In genomic region chr3:48983096-48983495, GRCh38 we compare ENCODE assay signal across 1 cellular context.
TF ChIP-seq lines count a peak whose summit lies in the region.

No MANE protein-coding gene starts in this region.

TF ChIP-seq in WTC11, 78 proteins besides CTCF, POLR2A, EP300 and RAD21:
- no peak for TF ChIP-seq HMGA2 (CRISPR knock-in tag; IDR thresholded peaks at IDR 0.05)
- no peak for TF ChIP-seq ZNF317 (CRISPR knock-in tag; IDR thresholded peaks at IDR 0.05; ENCODE audit: borderline replicate concordance, low read depth)
- TF ChIP-seq E2F4 (CRISPR knock-in tag; IDR thresholded peaks at IDR 0.05; ENCODE audit: borderline replicate concordance, low read depth), result no peak
